ENCODE assay signal across 18 cellular contexts in the genomic region with DNA sequence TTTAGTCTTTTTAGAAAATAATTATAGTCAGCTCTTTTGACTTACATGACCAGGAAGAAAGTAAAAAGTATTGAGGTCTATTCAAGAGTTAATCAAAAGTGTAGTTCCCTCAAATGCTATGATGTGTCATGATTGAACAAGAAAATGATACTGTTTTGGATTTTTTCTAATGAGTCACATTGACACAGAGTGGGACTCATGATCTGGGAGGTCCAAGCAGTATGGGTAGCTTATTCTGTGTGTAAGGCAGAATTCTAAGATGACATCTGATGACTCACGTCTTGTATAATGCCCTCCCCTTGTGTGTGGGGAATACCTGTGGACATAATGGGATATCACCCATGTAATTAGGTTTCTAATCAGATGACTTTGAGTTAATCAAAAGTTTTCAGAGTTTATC.
DNase-seq lines count a peak whose midpoint lies in the region; ATAC-seq, FAIRE-seq and TF ChIP-seq lines count a peak whose summit lies in the region.
"Had no signal": no experiment of that assay in that cellular context is flagged by ENCODE, and none has a peak within 500 bp of the region (broad histone marks: within the 10 kb centered on the region; RNA-seq: fewer than 3 reads in every experiment).

No MANE protein-coding gene starts in this region.

- H3K9me3 Mint-ChIP-seq in activated CD4-positive, alpha-beta T cell treated with anti-CD3 and anti-CD28 coated beads, Interleukin-2, amount 10 ng/mL, durations not matched to agents 7 days and 5 days: no peaks in the 10 kb centered on the region

- H3K4me1 ChIP-seq in adipocyte (ENCODE audit: control insufficient read depth, insufficient read depth, low read length) (peaks cover 43% of the 10 kb centered on the region), SJCRH30 (no peaks in the 10 kb centered on the region)
- H3K4me1 ChIP-seq: gastroesophageal sphincter, prostate gland had no signal

- DNase-seq in AG08396 (ENCODE audit: low spot score): peak; percentile 36
- no peak for DNase-seq in H54 (ENCODE audit: insufficient read length, low spot score)
- peak; percentile 12 for DNase-seq in adipocyte (ENCODE audit: low read depth)
- DNase-seq in hepatic stellate cell (ENCODE audit: low spot score): peak; percentile 6
- no peak for DNase-seq in SJCRH30
- no peak for DNase-seq in activated CD4-positive, alpha-beta T cell treated with anti-CD3 and anti-CD28 coated beads, Interleukin-2, amount 10 ng/mL, durations not matched to agents 7 days and 5 days
- DNase-seq in head of caudate nucleus: no peak
- DNase-seq: CD4-positive, alpha-beta memory T cell; cortex of kidney; NCI-H2171; OCI-M1; stimulated activated CD4-positive, alpha-beta T cell treated with anti-CD3 and anti-CD28 coated beads, Interleukin-2, amount 100 ng/mL, for 24 hours; T-helper 17 cell had no signal

- TF ChIP-seq POLR2A in H54 (IDR thresholded peaks at IDR 0.05; ENCODE audit: low read depth, low read length): no peak

- H3K27me3 Mint-ChIP-seq in activated CD4-positive, alpha-beta T cell treated with anti-CD3 and anti-CD28 coated beads, Interleukin-2, amount 10 ng/mL, durations not matched to agents 7 days and 5 days: no peaks in the 10 kb centered on the region
- H3K27me3 Mint-ChIP-seq: activated naive CD8-positive, alpha-beta T cell; CD4-positive, alpha-beta memory T cell; T-helper 17 cell had no signal

- H3K36me3 ChIP-seq in adipocyte (ENCODE audit: control insufficient read depth, insufficient read depth, low read length, severe bottlenecking): no peaks in the 10 kb centered on the region
- H3K36me3 ChIP-seq in SJCRH30: no peaks in the 10 kb centered on the region
- H3K36me3 ChIP-seq: gastroesophageal sphincter, HAP-1, prostate gland had no signal

- POLR2A ChIA-PET in activated CD4-positive, alpha-beta T cell treated with anti-CD3 and anti-CD28 coated beads, Interleukin-2, amount 10 ng/mL, durations not matched to agents 7 days and 5 days (lab: Charles Lee): no interaction called here

- FAIRE-seq in H54 (lab: Jason Lieb, UNC): peak; percentile 91

- no peaks in the 10 kb centered on the region for H3K36me3 Mint-ChIP-seq in activated CD4-positive, alpha-beta T cell treated with anti-CD3 and anti-CD28 coated beads, Interleukin-2, amount 10 ng/mL, durations not matched to agents 7 days and 5 days (ENCODE audit: low read depth)

- no peaks in the 10 kb centered on the region for H3K4me1 Mint-ChIP-seq in activated CD4-positive, alpha-beta T cell treated with anti-CD3 and anti-CD28 coated beads, Interleukin-2, amount 10 ng/mL, durations not matched to agents 7 days and 5 days
- H3K4me1 Mint-ChIP-seq: CD4-positive, alpha-beta memory T cell; T-helper 17 cell had no signal

- intact Hi-C loops in head of caudate nucleus (cut with DNase I): no loop called here

- no peak overlapping the region for H3K4me3 Mint-ChIP-seq in activated CD4-positive, alpha-beta T cell treated with anti-CD3 and anti-CD28 coated beads, Interleukin-2, amount 10 ng/mL, durations not matched to agents 7 days and 5 days
- H3K4me3 Mint-ChIP-seq: activated naive CD8-positive, alpha-beta T cell; CD4-positive, alpha-beta memory T cell; T-helper 17 cell had no signal

- no peaks in the 10 kb centered on the region for H3K27me3 ChIP-seq in adipocyte (replicated peaks; ENCODE audit: control insufficient read depth, insufficient read depth, low read length)
- H3K27me3 ChIP-seq in SJCRH30: no peaks in the 10 kb centered on the region
- H3K27me3 ChIP-seq: gastroesophageal sphincter had no signal

- CTCF ChIA-PET in activated CD4-positive, alpha-beta T cell treated with anti-CD3 and anti-CD28 coated beads, Interleukin-2, amount 10 ng/mL, durations not matched to agents 7 days and 5 days (lab: Charles Lee): interaction anchor here (1.0 kb wide), 1 partner anchor 18 kb away, joined by 3 read pairs; no protein-coding TSS in a partner anchor

- no peak for ATAC-seq in GM18868 (IDR thresholded peaks at IDR 0.05; ENCODE audit: unreplicated experiment)
- ATAC-seq: gastroesophageal sphincter, T-helper 17 cell had no signal

- H3K4me3 ChIP-seq in adipocyte (ENCODE audit: low read length): no peak overlapping the region
- H3K4me3 ChIP-seq in SJCRH30: no peak overlapping the region
- H3K4me3 ChIP-seq: gastroesophageal sphincter, HAP-1, prostate gland had no signal

- no peak overlapping the region for H3K27ac Mint-ChIP-seq in activated CD4-positive, alpha-beta T cell treated with anti-CD3 and anti-CD28 coated beads, Interleukin-2, amount 10 ng/mL, durations not matched to agents 7 days and 5 days
- H3K27ac Mint-ChIP-seq: activated naive CD8-positive, alpha-beta T cell; CD4-positive, alpha-beta memory T cell; T-helper 17 cell had no signal

- no peak overlapping the region for H3K27ac ChIP-seq in SJCRH30
- H3K27ac ChIP-seq: gastroesophageal sphincter, prostate gland had no signal

- H3K9me3 ChIP-seq in adipocyte (ENCODE audit: control insufficient read depth, low read length): no peaks in the 10 kb centered on the region
- H3K9me3 ChIP-seq in SJCRH30 (replicated peaks): no peaks in the 10 kb centered on the region
- H3K9me3 ChIP-seq: gastroesophageal sphincter, HAP-1, prostate gland had no signal

- H3K9ac ChIP-seq in adipocyte (ENCODE audit: low read length): no peak overlapping the region

Comparison
In these comparisons a context has a peak if more than half of its experiments do, and no peak if none do; other contexts are left out.
1. DNase-seq: peak in AG08396 (single experiment), adipocyte (single experiment) and hepatic stellate cell (single experiment); none in H54 (single experiment), SJCRH30 (0 of 2), activated CD4-positive, alpha-beta T cell treated with anti-CD3 and anti-CD28 coated beads, Interleukin-2, amount 10 ng/mL, durations not matched to agents 7 days and 5 days (single experiment) and head of caudate nucleus (0 of 42).